Comparison of ENCODE assay signal across 8 cellular contexts in the genomic region with DNA sequence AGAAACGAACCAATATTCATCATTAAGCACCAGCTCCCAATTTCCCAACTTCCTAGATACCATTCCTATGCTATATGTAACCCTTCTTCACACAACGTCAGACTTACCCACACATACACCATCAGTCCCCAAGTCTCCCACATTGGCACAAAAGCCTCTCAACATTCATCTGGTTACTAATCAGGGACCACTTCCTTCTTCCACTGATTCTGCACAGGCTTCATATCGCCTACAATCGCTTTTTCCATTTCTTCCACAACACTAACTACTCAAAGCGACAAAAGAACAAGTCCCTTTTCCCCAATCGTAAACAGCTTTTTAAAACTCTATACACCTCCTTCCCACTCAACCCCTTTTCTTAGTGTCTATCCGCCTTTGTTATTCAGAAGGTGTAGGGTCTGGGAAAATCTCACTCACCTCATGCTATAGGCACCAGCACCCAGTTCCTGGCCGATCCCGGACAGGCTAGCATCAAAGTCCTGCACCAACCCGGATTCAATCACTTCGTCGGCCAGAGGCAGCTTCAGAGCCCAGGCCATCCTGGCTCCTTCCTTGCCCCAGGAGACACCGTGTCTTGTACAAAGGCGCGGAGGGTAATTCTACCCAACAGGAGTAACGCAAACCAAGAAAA. TPM values are rescaled to one million over a fixed set of nuclear protein-coding genes. Genes with fewer than 3 reads are reported as not detected.
DNase-seq lines count a peak whose midpoint lies in the region; TF ChIP-seq lines count a peak whose summit lies in the region.

No MANE protein-coding gene starts in this region.

- no peak for TF ChIP-seq EP300 in stomach (IDR thresholded peaks at IDR 0.05)

- intact Hi-C loops in stomach (cut with DNase I; ENCODE audit: low total_unique reads): no loop called here

- no peaks in the 10 kb centered on the region for H3K4me1 ChIP-seq in HUES64 (ENCODE audit: insufficient read depth, low read length)
- no peaks in the 10 kb centered on the region for H3K4me1 ChIP-seq in iPS-15b (ENCODE audit: control insufficient read depth, insufficient read depth, low read length)
- H3K4me1 ChIP-seq in stomach: peaks cover 15 to 39% (median 33%) of the 10 kb centered on the region in 4 donors

- no peak for TF ChIP-seq CTCF in stomach (IDR thresholded peaks at IDR 0.05)

- H3K36me3 ChIP-seq in HUES64 (ENCODE audit: insufficient read depth, low read length) (no peaks in the 10 kb centered on the region), iPS-15b (ENCODE audit: control insufficient read depth, insufficient read depth, low read length) (no peaks in the 10 kb centered on the region), stomach (no peaks in the 10 kb centered on the region)

- peak overlapping the region; percentile 95 for H3K9ac ChIP-seq in HUES64 (ENCODE audit: low read depth, low read length)
- peak overlapping the region; percentile 99 for H3K9ac ChIP-seq in iPS-15b (ENCODE audit: low read depth, low read length)

- 0 out of 2 replicates have a peak, but pooled peaks cover 3% of the 10 kb centered on the region for H3K27me3 ChIP-seq in HUES64 (ENCODE audit: insufficient read depth, low read length)
- H3K27me3 ChIP-seq in iPS-15b (ENCODE audit: control insufficient read depth, insufficient read depth, low read length): no peaks in the 10 kb centered on the region
- no peaks in the 10 kb centered on the region for H3K27me3 ChIP-seq in stomach

- H3K4me3 ChIP-seq in HUES64 (ENCODE audit: low read length) (peak overlapping the region; percentile 79), iPS-15b (ENCODE audit: low read depth, low read length) (peak overlapping the region; percentile 97), stomach (peak overlapping the region; percentile 69 to 83 (median 74))

- WGBS in HUES64: 43% methylated on average over 16 of the region's 16 CpGs
- 2 to 4% (median 3%) methylated on average over 16 of the region's 16 CpGs for WGBS in stomach, 5 donors

- DNase-seq in stimulated activated CD4-positive, alpha-beta T cell treated with anti-CD3 and anti-CD28 coated beads, Interleukin-2, amount 100 ng/mL, for 4 hours (ENCODE audit: low read depth): peak; percentile 0
- no peak for DNase-seq in stimulated activated CD4-positive, alpha-beta T cell treated with anti-CD3 and anti-CD28 coated beads, Interleukin-2, amount 100 ng/mL, for 24 hours
- DNase-seq in amniotic epithelial cell (ENCODE audit: low read depth): peak; percentile 30
- peak; percentile 27 for DNase-seq in stomach
- no peak for DNase-seq in stimulated activated CD4-positive, alpha-beta T cell treated with anti-CD3 and anti-CD28 coated beads, Interleukin-1b, Interleukin-23, amount 100 ng/mL, for 48 hours
- no peak for DNase-seq in mesenteric fat pad (ENCODE audit: low spot score)

- no peaks in the 10 kb centered on the region for H3K9me3 ChIP-seq in HUES64 (ENCODE audit: insufficient read depth, low read depth, low read length)
- H3K9me3 ChIP-seq in iPS-15b (ENCODE audit: control insufficient read depth, insufficient read depth, low read length): no peaks in the 10 kb centered on the region
- H3K9me3 ChIP-seq in stomach: no peaks in the 10 kb centered on the region

- TF ChIP-seq POLR2A in stomach (IDR thresholded peaks at IDR 0.05): no peak

- peak overlapping the region; percentile 100 for H3K27ac ChIP-seq in HUES64 (ENCODE audit: low read depth, low read length)
- H3K27ac ChIP-seq in stomach: peak overlapping the region; percentile 89 to 99 (median 98)

RNA-seq across cellular contexts. Expression of a gene that starts 0.9 kb away (rescaled TPM):
- 33.4 TPM for polyA plus RNA-seq in HUES64 (2013, experiment 1 of 2)
- 33.3 TPM for polyA plus RNA-seq in HUES64 (2013, experiment 2 of 2)
- total RNA-seq in stomach (10 to 100 TPM in 2 of 5 donors, 1 to 10 TPM in 3; 6.7 to 56.2 (median 8.2) TPM), mesenteric fat pad (21.9 TPM)
- 10 to 100 TPM in 1 of 3 donors, 1 to 10 TPM in 2; 8.6 to 10.5 (median 9.8) TPM for polyA plus RNA-seq in stomach

RNA-seq across cellular contexts. Expression of a gene that starts 45.9 kb away (rescaled TPM):
- 3.4 TPM for polyA plus RNA-seq in HUES64 (2013, experiment 1 of 2)
- 2.7 TPM for polyA plus RNA-seq in HUES64 (2013, experiment 2 of 2)
- total RNA-seq in stomach (10 to 100 TPM in 3 of 5 donors, 1 to 10 TPM in 2; 5.9 to 16.8 (median 12.9) TPM), mesenteric fat pad (14.8 TPM)
- polyA plus RNA-seq in stomach: 1 to 10 TPM; 3.8 to 5.7 (median 5.1) TPM

Comparison
In these comparisons a context has a peak if more than half of its experiments do, and no peak if none do; other contexts are left out.
1. DNase-seq: peak in stimulated activated CD4-positive, alpha-beta T cell treated with anti-CD3 and anti-CD28 coated beads, Interleukin-2, amount 100 ng/mL, for 4 hours (single experiment), amniotic epithelial cell (single experiment) and stomach (single experiment); none in stimulated activated CD4-positive, alpha-beta T cell treated with anti-CD3 and anti-CD28 coated beads, Interleukin-2, amount 100 ng/mL, for 24 hours (0 of 2), stimulated activated CD4-positive, alpha-beta T cell treated with anti-CD3 and anti-CD28 coated beads, Interleukin-1b, Interleukin-23, amount 100 ng/mL, for 48 hours (single experiment) and mesenteric fat pad (single experiment).
2. Peak in every context shown above with its lines, with median percentiles within 50 percentile points of each other: H3K4me3 ChIP-seq.